17 cellular contexts compared by ENCODE assay signal in genomic region chr10:77789016-77789415, GRCh38.
A peak's percentile ranks its signal among the peaks of the same experiment; 100 is the strongest.
DNase-seq lines count a peak whose midpoint lies in the region; ATAC-seq and TF ChIP-seq lines count a peak whose summit lies in the region.
"Had no signal": no experiment of that assay in that cellular context is flagged by ENCODE, and none has a peak within 500 bp of the region (broad histone marks: within the 10 kb centered on the region; RNA-seq: fewer than 3 reads in every experiment).

No MANE protein-coding gene starts in this region.

- no peak overlapping the region for H3K23ac ChIP-seq in H9 (ENCODE audit: insufficient read length, low read depth, low read length)

- H3K27ac ChIP-seq in H9 (ENCODE audit: insufficient read length, low read depth, low read length) (no peak overlapping the region), RWPE2 (ENCODE audit: poor library complexity, severe bottlenecking) (no peak overlapping the region)
- no peak overlapping the region for H3K27ac ChIP-seq in CD8-positive, alpha-beta T cell (ENCODE audit: low read depth, low read length)

- no peaks in the 10 kb centered on the region for H3K4me1 ChIP-seq in H9 (ENCODE audit: insufficient read depth, low read length)
- H3K4me1 ChIP-seq in RWPE2 (ENCODE audit: insufficient read depth, poor library complexity, severe bottlenecking) = no peaks in the 10 kb centered on the region
- H3K4me1 ChIP-seq in CD8-positive, alpha-beta T cell (ENCODE audit: insufficient read depth, low read length) = no peaks in the 10 kb centered on the region
- H3K4me1 ChIP-seq: BE2C, Caco-2 had no signal

- no peak overlapping the region for H2AK5ac ChIP-seq in H9 (ENCODE audit: insufficient read length, low read length)

- H3K79me1 ChIP-seq in H9 (ENCODE audit: insufficient read depth, low read depth, low read length, poor library complexity, severe bottlenecking) = no peaks in the 10 kb centered on the region

- H3K56ac ChIP-seq in H9 (ENCODE audit: insufficient read length, low read depth, low read length) = no peak overlapping the region

- H4K5ac ChIP-seq in H9 (ENCODE audit: insufficient read length, low read depth, low read length) = no peak overlapping the region

- ATAC-seq in RWPE2 (ENCODE audit: low read depth) (no peak), HG02884 (IDR thresholded peaks at IDR 0.05; ENCODE audit: unreplicated experiment) (no peak)
- ATAC-seq in CD8-positive, alpha-beta T cell = no peak
- ATAC-seq: HepG2 had no signal

- H3K9ac ChIP-seq in H9 (ENCODE audit: extremely low read depth, insufficient read length, low read length) = no peak overlapping the region

- H3K23me2 ChIP-seq in H9 (ENCODE audit: insufficient read length, low read depth, low read length, poor library complexity, severe bottlenecking) = no peaks in the 10 kb centered on the region

- no peak overlapping the region for H3K18ac ChIP-seq in H9 (ENCODE audit: insufficient read length, low read depth, low read length)

- H3K14ac ChIP-seq in H9 (ENCODE audit: insufficient read depth, low read length) = no peak overlapping the region

- no peak overlapping the region for H2BK5ac ChIP-seq in H9 (ENCODE audit: insufficient read length, low read length)

- no peak for DNase-seq in H9
- peak; percentile 34 for DNase-seq in RWPE2 (ENCODE audit: low spot score)
- DNase-seq in nephron progenitor cell = no peak
- DNase-seq in stimulated activated CD4-positive, alpha-beta T cell treated with anti-CD3 and anti-CD28 coated beads, Interleukin-4, amount 100 ng/mL, for 1 hour = no peak
- no peak for DNase-seq in CD8-positive, alpha-beta T cell
- DNase-seq: ACHN; BE2C; C1 segment of cervical spinal cord; Caco-2; CD4-positive, CD25-positive, alpha-beta regulatory T cell; DMS79; GF-D8; GOT3; H7 had no signal

- peaks cover 67% of the 10 kb centered on the region for H3K36me3 ChIP-seq in RWPE2 (ENCODE audit: low read depth)
- H3K36me3 ChIP-seq in CD8-positive, alpha-beta T cell (ENCODE audit: insufficient read depth, low read length) = no peaks in the 10 kb centered on the region
- H3K36me3 ChIP-seq: BE2C had no signal

- no peak overlapping the region for H2BK15ac ChIP-seq in H9 (ENCODE audit: low read depth, low read length)

- POLR2A ChIA-PET in CD8-positive, alpha-beta T cell (lab: Charles Lee) = no interaction called here

- H3K9me3 Mint-ChIP-seq in H9 = no peaks in the 10 kb centered on the region
- no peaks in the 10 kb centered on the region for H3K9me3 Mint-ChIP-seq in nephron progenitor cell
- no peaks in the 10 kb centered on the region for H3K9me3 Mint-ChIP-seq in CD8-positive, alpha-beta T cell
- H3K9me3 Mint-ChIP-seq: CD4-positive, CD25-positive, alpha-beta regulatory T cell had no signal

- TF ChIP-seq CTCF in H9 (conservative IDR thresholded peaks at IDR 0.05) (no peak), RWPE2 (IDR thresholded peaks at IDR 0.05; ENCODE audit: poor library complexity, severe bottlenecking) (no peak), nephron progenitor cell (IDR thresholded peaks at IDR 0.05) (no peak)
- no peak for TF ChIP-seq CTCF in CD8-positive, alpha-beta T cell (IDR thresholded peaks at IDR 0.05)

- WGBS in H9 (ENCODE audit: extremely low coverage, insufficient read length, low lambda C conversion rate) = no CpG with 5 or more reads among the region's 5 CpGs

- H3K4me2 ChIP-seq in H9 (ENCODE audit: insufficient read depth, insufficient read length, low read length) = no peak overlapping the region

- peaks cover 22 to 73% (median 64%) of the 10 kb centered on the region in 3 experiments; a peak in 6 of 7 replicates for H3K36me3 Mint-ChIP-seq in H9 (ENCODE audit: insufficient read depth in 1 of 3, low read depth in 3 of 3)
- peaks cover 79% of the 10 kb centered on the region for H3K36me3 Mint-ChIP-seq in nephron progenitor cell (ENCODE audit: low read depth)
- H3K36me3 Mint-ChIP-seq in CD8-positive, alpha-beta T cell = no peaks in the 10 kb centered on the region
- H3K36me3 Mint-ChIP-seq: CD4-positive, CD25-positive, alpha-beta regulatory T cell had no signal

- H3K4ac ChIP-seq in H9 (ENCODE audit: low read depth, low read length) = no peak overlapping the region

- H3K9me3 ChIP-seq in H9 (ENCODE audit: control insufficient read depth, low read depth, low read length) (no peaks in the 10 kb centered on the region), RWPE2 (ENCODE audit: severe bottlenecking) (no peaks in the 10 kb centered on the region)
- H3K9me3 ChIP-seq in CD8-positive, alpha-beta T cell (ENCODE audit: low read length) = no peaks in the 10 kb centered on the region
- H3K9me3 ChIP-seq: BE2C, Caco-2 had no signal

- no peak overlapping the region for H4K91ac ChIP-seq in H9 (ENCODE audit: insufficient read length, low read depth, low read length)

- H2BK20ac ChIP-seq in H9 (ENCODE audit: low read depth, low read length, poor library complexity, severe bottlenecking) = no peak overlapping the region

- no peak overlapping the region for H4K8ac ChIP-seq in H9 (replicated peaks; ENCODE audit: insufficient read length, low read depth, low read length)

- no peaks in the 10 kb centered on the region for H4K20me1 ChIP-seq in H9 (ENCODE audit: control insufficient read depth, insufficient read depth, insufficient read length)

- no peak overlapping the region for H3T11ph ChIP-seq in H9 (ENCODE audit: low read length)

- H3K79me2 ChIP-seq in H9 (ENCODE audit: insufficient read depth, low read length) = no peaks in the 10 kb centered on the region

- H3K4me3 Mint-ChIP-seq in H9 = no peak overlapping the region
- no peak overlapping the region for H3K4me3 Mint-ChIP-seq in nephron progenitor cell
- H3K4me3 Mint-ChIP-seq in CD8-positive, alpha-beta T cell = no peak overlapping the region
- H3K4me3 Mint-ChIP-seq: CD4-positive, CD25-positive, alpha-beta regulatory T cell; IgD-negative memory B cell had no signal

- H3K27me3 ChIP-seq in H9 (ENCODE audit: insufficient read depth, low read length) (no peaks in the 10 kb centered on the region), RWPE2 (ENCODE audit: insufficient read depth, poor library complexity, severe bottlenecking) (no peaks in the 10 kb centered on the region)
- H3K27me3 ChIP-seq in CD8-positive, alpha-beta T cell (ENCODE audit: insufficient read depth, low read length) = no peaks in the 10 kb centered on the region
- H3K27me3 ChIP-seq: BE2C had no signal

- H2BK120ac ChIP-seq in H9 (ENCODE audit: low read depth, low read length, poor library complexity, severe bottlenecking) = no peak overlapping the region

- H3K27ac Mint-ChIP-seq in H9 (peak overlapping the region in 2 of 3 experiments; percentile 58 to 64; a peak in 3 of 7 replicates), nephron progenitor cell (peak overlapping the region; percentile 87)
- H3K27ac Mint-ChIP-seq in CD8-positive, alpha-beta T cell = no peak overlapping the region
- H3K27ac Mint-ChIP-seq: CD4-positive, CD25-positive, alpha-beta regulatory T cell had no signal

- CTCF ChIA-PET in CD8-positive, alpha-beta T cell (lab: Charles Lee) = no interaction called here

- no peak overlapping the region for H3K4me3 ChIP-seq in RWPE2 (ENCODE audit: severe bottlenecking)
- no peak overlapping the region for H3K4me3 ChIP-seq in CD8-positive, alpha-beta T cell (ENCODE audit: low read depth, low read length)

- no peak overlapping the region for H2BK12ac ChIP-seq in H9 (ENCODE audit: insufficient read length, low read depth, low read length)

- no peaks in the 10 kb centered on the region; the same call in 1 of the 2 replicates for H3K27me3 Mint-ChIP-seq in H9 (ENCODE audit: low read depth)
- no peaks in the 10 kb centered on the region for H3K27me3 Mint-ChIP-seq in nephron progenitor cell (ENCODE audit: low read depth, poor library complexity)
- no peaks in the 10 kb centered on the region for H3K27me3 Mint-ChIP-seq in CD8-positive, alpha-beta T cell (ENCODE audit: low read depth)
- H3K27me3 Mint-ChIP-seq: CD4-positive, CD25-positive, alpha-beta regulatory T cell; IgD-negative memory B cell had no signal

- no peak overlapping the region for H2AFZ ChIP-seq in H9 (ENCODE audit: low read length)

- intact Hi-C loops in CD8-positive, alpha-beta T cell (cut with DNase I, micrococcal nuclease) = no loop called here

- H3K4me1 Mint-ChIP-seq in H9 (no peaks in the 10 kb centered on the region), nephron progenitor cell (no peaks in the 10 kb centered on the region)
- no peaks in the 10 kb centered on the region for H3K4me1 Mint-ChIP-seq in CD8-positive, alpha-beta T cell (ENCODE audit: low read depth)
- H3K4me1 Mint-ChIP-seq: CD4-positive, CD25-positive, alpha-beta regulatory T cell; IgD-negative memory B cell had no signal
